Comparison of ENCODE assay signal across 25 cellular contexts in genomic region chr5:20570486-20570885, GRCh38.
A peak's percentile ranks its signal among the peaks of the same experiment; 100 is the strongest.
DNase-seq lines count a peak whose midpoint lies in the region; ATAC-seq and TF ChIP-seq lines count a peak whose summit lies in the region.
"Had no signal": no experiment of that assay in that cellular context is flagged by ENCODE, and none has a peak within 500 bp of the region (broad histone marks: within the 10 kb centered on the region; RNA-seq: fewer than 3 reads in every experiment).

No MANE protein-coding gene starts in this region.

- no peak overlapping the region for H3K27ac Mint-ChIP-seq in type B pancreatic cell
- H3K27ac Mint-ChIP-seq in activated CD8-positive, alpha-beta T cell treated with anti-CD3 and anti-CD28 coated beads, Interleukin-2, amount 10 ng/mL, durations not matched to agents 7 days and 5 days: no peak overlapping the region
- H3K27ac Mint-ChIP-seq in activated naive CD8-positive, alpha-beta T cell treated with anti-CD3 and anti-CD28 coated beads for 36 hours: no peak overlapping the region
- H3K27ac Mint-ChIP-seq: CD4-positive, alpha-beta memory T cell; IgD-negative memory B cell had no signal

- H3K4me3 ChIP-seq in MG63 (no peak overlapping the region), RWPE2 (ENCODE audit: severe bottlenecking) (no peak overlapping the region), epithelial cell of esophagus (ENCODE audit: low read length) (no peak overlapping the region)
- H3K4me3 ChIP-seq: A549, SK-N-MC had no signal

- H3K27me3 ChIP-seq in MG63 (no peaks in the 10 kb centered on the region), RWPE2 (ENCODE audit: insufficient read depth, poor library complexity, severe bottlenecking) (no peaks in the 10 kb centered on the region)

- H3K4me1 Mint-ChIP-seq in type B pancreatic cell (ENCODE audit: unreplicated experiment): peaks cover 4% of the 10 kb centered on the region
- H3K4me1 Mint-ChIP-seq in activated CD8-positive, alpha-beta T cell treated with anti-CD3 and anti-CD28 coated beads, Interleukin-2, amount 10 ng/mL, durations not matched to agents 7 days and 5 days (ENCODE audit: low read depth): no peaks in the 10 kb centered on the region
- H3K4me1 Mint-ChIP-seq in activated naive CD8-positive, alpha-beta T cell treated with anti-CD3 and anti-CD28 coated beads for 36 hours: no peaks in the 10 kb centered on the region
- H3K4me1 Mint-ChIP-seq: CD4-positive, alpha-beta memory T cell had no signal

- no peaks in the 10 kb centered on the region for H3K9me3 Mint-ChIP-seq in type B pancreatic cell
- peaks cover 5% of the 10 kb centered on the region for H3K9me3 Mint-ChIP-seq in activated CD8-positive, alpha-beta T cell treated with anti-CD3 and anti-CD28 coated beads, Interleukin-2, amount 10 ng/mL, durations not matched to agents 7 days and 5 days (ENCODE audit: insufficient read depth)
- peaks cover 2% of the 10 kb centered on the region for H3K9me3 Mint-ChIP-seq in activated naive CD8-positive, alpha-beta T cell treated with anti-CD3 and anti-CD28 coated beads for 36 hours

- peak; percentile 47 for ATAC-seq in RWPE2 (ENCODE audit: low read depth)
- ATAC-seq in activated CD8-positive, alpha-beta T cell treated with anti-CD3 and anti-CD28 coated beads, Interleukin-2, amount 10 ng/mL, durations not matched to agents 7 days and 5 days: no peak
- ATAC-seq: A549, HCT116, Panc1 had no signal

- CTCF ChIA-PET in activated CD8-positive, alpha-beta T cell treated with anti-CD3 and anti-CD28 coated beads, Interleukin-2, amount 10 ng/mL, durations not matched to agents 7 days and 5 days (lab: Charles Lee): no interaction called here

- H3K36me3 ChIP-seq in MG63 (no peaks in the 10 kb centered on the region), RWPE2 (ENCODE audit: low read depth) (no peaks in the 10 kb centered on the region)

- no peaks in the 10 kb centered on the region for H3K36me3 Mint-ChIP-seq in type B pancreatic cell
- no peaks in the 10 kb centered on the region for H3K36me3 Mint-ChIP-seq in activated CD8-positive, alpha-beta T cell treated with anti-CD3 and anti-CD28 coated beads, Interleukin-2, amount 10 ng/mL, durations not matched to agents 7 days and 5 days (ENCODE audit: low read depth)
- H3K36me3 Mint-ChIP-seq in activated naive CD8-positive, alpha-beta T cell treated with anti-CD3 and anti-CD28 coated beads for 36 hours: no peaks in the 10 kb centered on the region
- H3K36me3 Mint-ChIP-seq: CD4-positive, alpha-beta memory T cell; IgD-negative memory B cell had no signal

- H3K27ac ChIP-seq in RWPE2 (ENCODE audit: poor library complexity, severe bottlenecking): no peak overlapping the region
- H3K27ac ChIP-seq: A549, HL-60, KMS-11, RWPE1, SK-N-MC had no signal

- POLR2A ChIA-PET in activated CD8-positive, alpha-beta T cell treated with anti-CD3 and anti-CD28 coated beads, Interleukin-2, amount 10 ng/mL, durations not matched to agents 7 days and 5 days (lab: Charles Lee): no interaction called here

- peak; percentile 3 for DNase-seq in MG63
- DNase-seq in RWPE2 (ENCODE audit: low spot score): no peak
- peak; percentile 64 for DNase-seq in epithelial cell of esophagus (ENCODE audit: low read depth)
- no peak for DNase-seq in type B pancreatic cell (ENCODE audit: extremely low spot score, unreplicated experiment)
- no peak for DNase-seq in activated CD8-positive, alpha-beta T cell treated with anti-CD3 and anti-CD28 coated beads, Interleukin-2, amount 10 ng/mL, durations not matched to agents 7 days and 5 days
- no peak for DNase-seq in activated naive CD8-positive, alpha-beta T cell treated with anti-CD3 and anti-CD28 coated beads for 36 hours
- no peak for DNase-seq in COLO829 (ENCODE audit: low spot score)
- DNase-seq: CD4-positive, alpha-beta memory T cell; DMS 273 treated with DMSO at 0.1 percent for 48 hours; DMS79; EL; NCI-H1092; NCI-H1417 treated with DMSO at 0.1 percent for 48 hours; NCI-H1694 treated with DMSO at 0.1 percent for 48 hours; NCI-H2081; NCI-H526 treated with DMSO at 0.1 percent for 48 hours; SIG-M5 had no signal

- TF ChIP-seq CTCF in RWPE2 (IDR thresholded peaks at IDR 0.05; ENCODE audit: poor library complexity, severe bottlenecking) (no peak), epithelial cell of esophagus (IDR thresholded peaks at IDR 0.05; ENCODE audit: insufficient read depth, low read depth, low read length, missing control alignments) (no peak), type B pancreatic cell (conservative IDR thresholded peaks at IDR 0.05) (no peak)

- H3K9me3 ChIP-seq in MG63: no peaks in the 10 kb centered on the region
- no peaks in the 10 kb centered on the region for H3K9me3 ChIP-seq in RWPE2 (ENCODE audit: severe bottlenecking)
- H3K9me3 ChIP-seq: A549 had no signal

- H3K4me3 Mint-ChIP-seq in type B pancreatic cell: peak overlapping the region; percentile 26
- no peak overlapping the region for H3K4me3 Mint-ChIP-seq in activated CD8-positive, alpha-beta T cell treated with anti-CD3 and anti-CD28 coated beads, Interleukin-2, amount 10 ng/mL, durations not matched to agents 7 days and 5 days
- H3K4me3 Mint-ChIP-seq in activated naive CD8-positive, alpha-beta T cell treated with anti-CD3 and anti-CD28 coated beads for 36 hours: no peak overlapping the region
- H3K4me3 Mint-ChIP-seq: CD4-positive, alpha-beta memory T cell; IgD-negative memory B cell had no signal

- peaks cover 25% of the 10 kb centered on the region for H3K4me1 ChIP-seq in RWPE2 (ENCODE audit: insufficient read depth, poor library complexity, severe bottlenecking)

- H3K27me3 Mint-ChIP-seq in type B pancreatic cell: peaks cover 3% of the 10 kb centered on the region
- H3K27me3 Mint-ChIP-seq in activated CD8-positive, alpha-beta T cell treated with anti-CD3 and anti-CD28 coated beads, Interleukin-2, amount 10 ng/mL, durations not matched to agents 7 days and 5 days (ENCODE audit: low read depth): no peaks in the 10 kb centered on the region
- H3K27me3 Mint-ChIP-seq in activated naive CD8-positive, alpha-beta T cell treated with anti-CD3 and anti-CD28 coated beads for 36 hours: no peaks in the 10 kb centered on the region
- H3K27me3 Mint-ChIP-seq: CD4-positive, alpha-beta memory T cell; IgD-negative memory B cell had no signal

Comparison
In these comparisons a context has a peak if more than half of its experiments do, and no peak if none do; other contexts are left out.
1. DNase-seq: peak in MG63 (single experiment) and epithelial cell of esophagus (single experiment); none in RWPE2 (single experiment), type B pancreatic cell (single experiment), activated CD8-positive, alpha-beta T cell treated with anti-CD3 and anti-CD28 coated beads, Interleukin-2, amount 10 ng/mL, durations not matched to agents 7 days and 5 days (single experiment), activated naive CD8-positive, alpha-beta T cell treated with anti-CD3 and anti-CD28 coated beads for 36 hours (single experiment) and COLO829 (single experiment).